ENCODE assay signal across 32 cellular contexts in the genomic region with DNA sequence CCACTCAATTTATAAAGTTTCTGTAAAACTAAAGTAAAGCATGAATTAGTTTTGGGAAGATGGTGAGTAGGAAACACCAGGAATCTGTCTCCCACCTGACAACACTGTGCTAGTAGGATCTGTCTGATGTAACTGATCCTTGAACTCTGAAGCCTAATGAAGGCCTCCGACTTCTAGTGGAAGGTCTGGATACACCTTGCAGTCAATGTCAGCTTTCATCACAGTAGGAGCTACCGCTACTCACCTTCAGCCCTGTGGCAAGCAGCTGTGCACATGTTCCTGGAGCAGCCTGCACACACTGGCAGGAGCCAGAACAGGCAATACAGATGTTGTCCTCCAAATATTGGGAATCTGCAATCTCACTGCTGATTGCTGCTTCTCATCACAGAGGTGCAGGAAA.
"Had no signal": no experiment of that assay in that cellular context is flagged by ENCODE, and none has a peak within 500 bp of the region (broad histone marks: within the 10 kb centered on the region; RNA-seq: fewer than 3 reads in every experiment).

No MANE protein-coding gene starts in this region.

- H3K27ac ChIP-seq: ascending aorta, breast epithelium, cardiac muscle cell, coronary artery, dorsolateral prefrontal cortex, esophagus muscularis mucosa, foreskin keratinocyte, gastrocnemius medialis had no signal

- H3K4me3 Mint-ChIP-seq: activated CD4-positive, alpha-beta memory T cell treated with anti-CD3 and anti-CD28 coated beads, Interleukin-2, amount 10 ng/mL, durations not matched to agents 7 days and 5 days; activated CD4-positive, alpha-beta T cell treated with anti-CD3 and anti-CD28 coated beads, Interleukin-2, amount 10 ng/mL, durations not matched to agents 7 days and 5 days; activated naive CD4-positive, alpha-beta T cell treated with anti-CD3 and anti-CD28 coated beads, Interleukin-2, amount 10 ng/mL, durations not matched to agents 7 days and 5 days; activated naive CD8-positive, alpha-beta T cell treated with anti-CD3 and anti-CD28 coated beads, Interleukin-2, amount 10 ng/mL, durations not matched to agents 7 days and 5 days; activated T-cell treated with anti-CD3 and anti-CD28 coated beads, Interleukin-2, amount 50 U/mL, for 24 hours; activated T-cell treated with anti-CD3 and anti-CD28 coated beads, Interleukin-2, amount 50 U/mL, for 72 hours; brain; central memory CD8-positive, alpha-beta T cell; dendritic cell treated with granulocyte-macrophage colony-stimulating factor and Interleukin-4, amounts not matched to agents 40 ng/mL and 50 ng/mL, for 4 days; T-helper 17 cell; T-helper 2 cell treated with Interferon-gamma antibody and Interleukin-4, amounts not matched to agents 5 μg/mL and 100 μg/mL, for 36 hours had no signal

- H3K4me1 ChIP-seq: ascending aorta, breast epithelium, esophagus muscularis mucosa, foreskin keratinocyte, gastrocnemius medialis had no signal

- H3K4me1 Mint-ChIP-seq: activated CD4-positive, alpha-beta memory T cell treated with anti-CD3 and anti-CD28 coated beads, Interleukin-2, amount 10 ng/mL, durations not matched to agents 7 days and 5 days; activated CD4-positive, alpha-beta T cell treated with anti-CD3 and anti-CD28 coated beads, Interleukin-2, amount 10 ng/mL, durations not matched to agents 7 days and 5 days; activated naive CD4-positive, alpha-beta T cell treated with anti-CD3 and anti-CD28 coated beads, Interleukin-2, amount 10 ng/mL, durations not matched to agents 7 days and 5 days; activated naive CD8-positive, alpha-beta T cell treated with anti-CD3 and anti-CD28 coated beads, Interleukin-2, amount 10 ng/mL, durations not matched to agents 7 days and 5 days; central memory CD8-positive, alpha-beta T cell; T-helper 17 cell had no signal

- H3K27me3 Mint-ChIP-seq: activated CD4-positive, alpha-beta memory T cell treated with anti-CD3 and anti-CD28 coated beads, Interleukin-2, amount 10 ng/mL, durations not matched to agents 7 days and 5 days; activated CD4-positive, alpha-beta T cell treated with anti-CD3 and anti-CD28 coated beads, Interleukin-2, amount 10 ng/mL, durations not matched to agents 7 days and 5 days; activated naive CD4-positive, alpha-beta T cell treated with anti-CD3 and anti-CD28 coated beads, Interleukin-2, amount 10 ng/mL, durations not matched to agents 7 days and 5 days; activated naive CD8-positive, alpha-beta T cell treated with anti-CD3 and anti-CD28 coated beads, Interleukin-2, amount 10 ng/mL, durations not matched to agents 7 days and 5 days; dendritic cell treated with granulocyte-macrophage colony-stimulating factor and Interleukin-4, amounts not matched to agents 40 ng/mL and 50 ng/mL, for 4 days; T-helper 17 cell had no signal

- H3K36me3 ChIP-seq: ascending aorta, breast epithelium, cardiac muscle cell, esophagus muscularis mucosa, gastrocnemius medialis had no signal

- H3K36me3 Mint-ChIP-seq: activated naive CD8-positive, alpha-beta T cell treated with anti-CD3 and anti-CD28 coated beads, Interleukin-2, amount 10 ng/mL, durations not matched to agents 7 days and 5 days had no signal

- DNase-seq: activated CD4-positive, alpha-beta memory T cell treated with anti-CD3 and anti-CD28 coated beads, Interleukin-2, amount 10 ng/mL, durations not matched to agents 7 days and 5 days; activated CD4-positive, alpha-beta T cell treated with anti-CD3 and anti-CD28 coated beads for 1 hour; activated CD4-positive, alpha-beta T cell treated with anti-CD3 and anti-CD28 coated beads for 4 hours; activated CD4-positive, alpha-beta T cell treated with anti-CD3 and anti-CD28 coated beads, Interleukin-2, amount 10 ng/mL, durations not matched to agents 7 days and 5 days; activated CD4-positive, alpha-beta T cell treated with anti-CD3 and anti-CD28 coated beads, Interleukin-2, amount 50 U/mL, for 4 hours; activated CD8-positive, alpha-beta memory T cell treated with anti-CD3 and anti-CD28 coated beads, Interleukin-2, amount 50 U/mL, for 48 hours; activated gamma-delta T cell; activated naive CD4-positive, alpha-beta T cell; activated naive CD4-positive, alpha-beta T cell treated with anti-CD3 and anti-CD28 coated beads, Interleukin-2, amount 10 ng/mL, durations not matched to agents 7 days and 5 days; activated naive CD8-positive, alpha-beta T cell treated with anti-CD3 and anti-CD28 coated beads, Interleukin-2, amount 10 ng/mL, durations not matched to agents 7 days and 5 days; activated T-cell treated with anti-CD3 and anti-CD28 coated beads for 4 hours; activated T-cell treated with anti-CD3 and anti-CD28 coated beads, Interleukin-2, amount 50 U/mL, for 24 hours; activated T-cell treated with anti-CD3 and anti-CD28 coated beads, Interleukin-2, amount 50 U/mL, for 72 hours; effector memory CD4-positive, alpha-beta T cell; erythroblast; foreskin keratinocyte; gastrocnemius medialis; glutamatergic neuron; T-helper 1 cell; T-helper 17 cell; T1000 had no signal

- H3K27ac Mint-ChIP-seq: activated CD4-positive, alpha-beta memory T cell treated with anti-CD3 and anti-CD28 coated beads, Interleukin-2, amount 10 ng/mL, durations not matched to agents 7 days and 5 days; activated CD4-positive, alpha-beta T cell treated with anti-CD3 and anti-CD28 coated beads, Interleukin-2, amount 10 ng/mL, durations not matched to agents 7 days and 5 days; activated naive CD4-positive, alpha-beta T cell treated with anti-CD3 and anti-CD28 coated beads, Interleukin-2, amount 10 ng/mL, durations not matched to agents 7 days and 5 days; activated naive CD4-positive, alpha-beta T cell treated with anti-CD3 and anti-CD28 coated beads, Interleukin-2, amount 50 U/mL, for 72 hours; activated naive CD8-positive, alpha-beta T cell treated with anti-CD3 and anti-CD28 coated beads, Interleukin-2, amount 10 ng/mL, durations not matched to agents 7 days and 5 days; activated T-cell treated with anti-CD3 and anti-CD28 coated beads, Interleukin-2, amount 50 U/mL, for 24 hours; activated T-cell treated with anti-CD3 and anti-CD28 coated beads, Interleukin-2, amount 50 U/mL, for 72 hours; brain; dendritic cell treated with granulocyte-macrophage colony-stimulating factor and Interleukin-4, amounts not matched to agents 40 ng/mL and 50 ng/mL, for 4 days; T-helper 17 cell; T-helper 2 cell treated with Interferon-gamma antibody and Interleukin-4, amounts not matched to agents 5 μg/mL and 100 μg/mL, for 36 hours had no signal

- H3K27me3 ChIP-seq: ascending aorta, breast epithelium, cardiac muscle cell, esophagus muscularis mucosa, foreskin keratinocyte, gastrocnemius medialis had no signal

- H3K4me3 ChIP-seq: ascending aorta, breast epithelium, cardiac muscle cell, coronary artery, dorsolateral prefrontal cortex, esophagus muscularis mucosa, gastrocnemius medialis had no signal
